In the genomic region with DNA sequence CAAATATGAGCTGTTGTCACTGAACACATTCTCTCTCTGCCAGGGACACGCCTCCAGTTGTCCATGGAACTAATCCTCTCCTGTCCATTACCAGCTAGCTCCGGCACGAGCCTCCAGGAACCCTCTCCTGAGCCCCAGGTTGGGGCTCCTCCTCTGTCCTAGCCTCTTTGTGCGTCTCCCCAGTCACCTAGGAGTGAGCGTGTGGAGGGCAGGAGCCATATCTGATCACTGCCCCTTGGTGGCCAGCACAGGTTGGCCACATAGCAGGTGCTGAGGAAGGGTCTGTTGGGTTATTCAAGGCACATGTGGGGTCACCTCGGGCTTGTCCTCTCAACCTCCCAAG, we compare ENCODE assay signal across 1 cellular context.
TF ChIP-seq lines count a peak whose summit lies in the region.

No MANE protein-coding gene starts in this region.

TF ChIP-seq in H1, 55 proteins besides CTCF, POLR2A, EP300 and RAD21:
- TF ChIP-seq RXRA (IDR thresholded peaks at IDR 0.05; ENCODE audit: insufficient read depth, low read depth, low read length) (no peak), SAP30 (IDR thresholded peaks at IDR 0.05; ENCODE audit: insufficient read depth, insufficient replicate concordance, low read length) (no peak)
